Comparison of ENCODE assay signal across 8 cellular contexts in the genomic region with DNA sequence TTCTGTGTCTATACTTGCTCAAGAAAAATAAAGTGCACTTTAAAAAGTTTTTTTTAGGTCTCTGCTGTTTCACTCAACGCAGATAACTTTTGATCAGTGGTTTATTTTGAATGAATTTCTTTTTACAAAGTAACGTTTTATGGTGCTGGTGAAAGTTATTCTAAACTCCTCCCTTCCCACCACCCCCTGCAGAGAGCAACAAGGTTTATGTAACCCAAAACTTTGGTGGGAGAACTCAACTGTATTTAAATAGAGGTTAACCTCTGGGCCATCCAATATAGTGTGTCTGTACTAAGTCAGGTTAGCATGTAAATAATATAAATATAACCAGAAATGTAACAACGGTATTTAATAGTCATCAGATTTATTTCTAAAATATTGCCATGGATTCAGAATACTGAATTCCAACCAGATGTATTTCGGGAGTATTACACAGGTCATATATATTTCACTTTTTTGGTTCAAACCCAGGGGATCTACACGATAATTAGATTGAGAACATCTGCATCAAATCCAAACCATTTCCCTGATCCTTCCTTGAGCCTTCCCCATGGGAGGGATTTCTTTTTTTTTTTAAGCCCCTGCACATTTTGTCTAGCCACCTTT. TPM values are rescaled to one million over a fixed set of nuclear protein-coding genes. Genes with fewer than 3 reads are reported as not detected.
A peak's percentile ranks its signal among the peaks of the same experiment; 100 is the strongest.
DNase-seq lines count a peak whose midpoint lies in the region; ATAC-seq, FAIRE-seq and TF ChIP-seq lines count a peak whose summit lies in the region.

No MANE protein-coding gene starts in this region.

- H3K27ac Mint-ChIP-seq in CD4-positive, CD25-positive, alpha-beta regulatory T cell, result no peak overlapping the region

- peaks cover 32% of the 10 kb centered on the region for H3K27me3 Mint-ChIP-seq in CD4-positive, CD25-positive, alpha-beta regulatory T cell

- H3K27ac ChIP-seq in CD4-positive, CD25-positive, alpha-beta regulatory T cell (ENCODE audit: insufficient read depth, low read length, poor library complexity, severe bottlenecking), result no peak overlapping the region
- peak overlapping the region; percentile 97 for H3K27ac ChIP-seq in neutrophil

- H3K4me3 ChIP-seq in CD4-positive, CD25-positive, alpha-beta regulatory T cell (ENCODE audit: low read depth, low read length), result peak overlapping the region; percentile 63
- H3K4me3 ChIP-seq in Loucy (ENCODE audit: low read length, poor library complexity, severe bottlenecking) (peak overlapping the region; percentile 53), bronchial epithelial cell (ENCODE audit: low read depth, low read length) (peak overlapping the region; percentile 62), neutrophil (ENCODE audit: low read depth in 1 of 2, low read length in 1 of 2) (peak overlapping the region; percentile 74 to 79)

- H3K9ac ChIP-seq in Loucy (ENCODE audit: low read depth, low read length, poor library complexity, severe bottlenecking), result peak overlapping the region; percentile 55

- no peaks in the 10 kb centered on the region for H3K9me3 ChIP-seq in CD4-positive, CD25-positive, alpha-beta regulatory T cell (ENCODE audit: control insufficient read depth in 2 of 2, low read length in 2 of 2)
- H3K9me3 ChIP-seq in Loucy (ENCODE audit: insufficient read depth, low read depth, low read length) (no peaks in the 10 kb centered on the region), neutrophil (no peaks in the 10 kb centered on the region)

- 0 out of 2 replicates have a peak, but pooled peaks cover 4% of the 10 kb centered on the region for H3F3A ChIP-seq in Loucy (ENCODE audit: low read depth)

- H3K27me3 ChIP-seq in CD4-positive, CD25-positive, alpha-beta regulatory T cell (ENCODE audit: control insufficient read depth, insufficient read depth, low read length), result peaks cover 10% of the 10 kb centered on the region
- no peaks in the 10 kb centered on the region for H3K27me3 ChIP-seq in Loucy (ENCODE audit: insufficient read depth, low read length, poor library complexity, severe bottlenecking)
- no peaks in the 10 kb centered on the region for H3K27me3 ChIP-seq in bronchial epithelial cell (ENCODE audit: control insufficient read depth, insufficient read depth, low read length)
- no peaks in the 10 kb centered on the region for H3K27me3 ChIP-seq in neutrophil

- H3K4me3 Mint-ChIP-seq in CD4-positive, CD25-positive, alpha-beta regulatory T cell, result peak overlapping the region; percentile 79 to 91 (median 86)

- peaks cover 0 to 1% (median 0%) of the 10 kb centered on the region in 7 donors for H3K9me3 Mint-ChIP-seq in CD4-positive, CD25-positive, alpha-beta regulatory T cell

- no peak for TF ChIP-seq CTCF in Loucy (conservative IDR thresholded peaks at IDR 0.05; ENCODE audit: low read length)
- TF ChIP-seq CTCF in bronchial epithelial cell (IDR thresholded peaks at IDR 0.05; ENCODE audit: insufficient read depth, low read length, severe bottlenecking), result no peak
- TF ChIP-seq CTCF in neutrophil (IDR thresholded peaks at IDR 0.05), result no peak
- no peak for TF ChIP-seq CTCF in GM20000 (IDR thresholded peaks at IDR 0.05; ENCODE audit: extremely low read depth, missing control alignments)

- ATAC-seq in CD4-positive, CD25-positive, alpha-beta regulatory T cell (ENCODE audit: low read depth in 2 of 2), result no peak
- ATAC-seq in HG02642 (IDR thresholded peaks at IDR 0.05; ENCODE audit: poor library complexity, unreplicated experiment) (no peak), GM21723 (IDR thresholded peaks at IDR 0.05; ENCODE audit: unreplicated experiment) (no peak)

- no peak for FAIRE-seq in bronchial epithelial cell (lab: Jason Lieb, UNC)

- H3K9me2 ChIP-seq in Loucy (replicated peaks; ENCODE audit: low read depth, low read length), result no peaks in the 10 kb centered on the region

- H3K36me3 Mint-ChIP-seq in CD4-positive, CD25-positive, alpha-beta regulatory T cell, result no peaks in the 10 kb centered on the region

- peaks cover 11 to 19% (median 16%) of the 10 kb centered on the region in 4 donors for H3K4me1 Mint-ChIP-seq in CD4-positive, CD25-positive, alpha-beta regulatory T cell

- H3K4me2 ChIP-seq in Loucy (ENCODE audit: low read depth, low read length, poor library complexity, severe bottlenecking), result peak overlapping the region; percentile 80

- peaks cover 19% of the 10 kb centered on the region for H3K79me2 ChIP-seq in Loucy (ENCODE audit: insufficient read depth, low read length)

- DNase-seq in CD4-positive, CD25-positive, alpha-beta regulatory T cell, result no peak
- no peak for DNase-seq in bronchial epithelial cell (ENCODE audit: low read depth)
- no peak for DNase-seq in GOT3 (lab: John Stamatoyannopoulos, UW)
- DNase-seq in GM20000 (ENCODE audit: low spot score), result no peak

- H3K4me1 ChIP-seq in CD4-positive, CD25-positive, alpha-beta regulatory T cell (ENCODE audit: control insufficient read depth, insufficient read depth, low read length, poor library complexity, severe bottlenecking), result peaks cover 24% of the 10 kb centered on the region
- H3K4me1 ChIP-seq in Loucy (ENCODE audit: insufficient read depth, low read length, poor library complexity, severe bottlenecking) (peaks cover 32% of the 10 kb centered on the region), neutrophil (ENCODE audit: control insufficient read depth in 1 of 2, insufficient read depth in 1 of 2, low read depth in 1 of 2, low read length in 1 of 2) (peaks cover 26 to 31% of the 10 kb centered on the region in 2 experiments)

- peaks cover 16% of the 10 kb centered on the region for H4K20me1 ChIP-seq in Loucy (ENCODE audit: insufficient read depth, low read length, poor library complexity, severe bottlenecking)

- H2AFZ ChIP-seq in Loucy (ENCODE audit: low read length), result peak overlapping the region; percentile 59; the same call in 1 of the 2 replicates

- H3K36me3 ChIP-seq in CD4-positive, CD25-positive, alpha-beta regulatory T cell (ENCODE audit: control insufficient read depth, insufficient read depth, low read length), result no peaks in the 10 kb centered on the region
- H3K36me3 ChIP-seq in Loucy (ENCODE audit: insufficient read depth, low read length) (no peaks in the 10 kb centered on the region), bronchial epithelial cell (ENCODE audit: control insufficient read depth, insufficient read depth, low read length) (no peaks in the 10 kb centered on the region), neutrophil (no peaks in the 10 kb centered on the region)

RNA-seq across cellular contexts. Expression of gene CUX1, which starts 3.9 kb away (rescaled TPM):
- total RNA-seq in CD4-positive, CD25-positive, alpha-beta regulatory T cell, result 45.1 TPM
- polyA plus RNA-seq in CD4-positive, CD25-positive, alpha-beta regulatory T cell, result 1 to 10 TPM; 6.0 to 9.6 (median 7.6) TPM
- 39.0 and 40.5 TPM in 2 replicates for total RNA-seq in bronchial epithelial cell
